ENCODE assay signal across 21 cellular contexts in the genomic region with DNA sequence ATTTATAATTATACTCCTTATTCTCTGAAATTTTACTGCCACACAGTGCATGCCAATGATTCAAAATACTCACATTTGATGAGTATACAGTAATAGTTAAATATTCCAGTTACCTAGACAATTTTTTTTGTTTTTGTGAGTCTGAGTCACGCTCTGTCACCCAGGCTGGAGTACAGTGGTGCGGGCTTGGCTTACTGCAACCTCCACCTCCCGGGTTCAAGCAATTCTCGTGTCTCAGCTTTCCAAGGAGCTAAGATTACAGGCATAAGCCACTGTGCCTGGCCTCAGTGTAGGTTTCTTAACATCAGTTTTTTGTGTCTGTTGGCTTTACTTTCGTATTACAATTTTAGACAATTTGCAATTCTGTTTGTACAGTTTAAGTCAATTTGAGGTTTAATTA.
DNase-seq lines count a peak whose midpoint lies in the region; ATAC-seq, FAIRE-seq and TF ChIP-seq lines count a peak whose summit lies in the region.
"Had no signal": no experiment of that assay in that cellular context is flagged by ENCODE, and none has a peak within 500 bp of the region (broad histone marks: within the 10 kb centered on the region; RNA-seq: fewer than 3 reads in every experiment).

No MANE protein-coding gene starts in this region.

- H3K18ac ChIP-seq in H1 (ENCODE audit: extremely low read depth, low read length) (no peak overlapping the region; the same call in 1 of the 2 replicates), trophoblast cell (ENCODE audit: low read length) (no peak overlapping the region)

- CTCF ChIA-PET in H1 (lab: Charles Lee; ENCODE audit: partially characterized antibody): no interaction called here

- H2AFZ ChIP-seq in GM23338 (0 out of 2 replicates have a peak overlapping the region, but pooled peaks have one; percentile 3), H1 (ENCODE audit: low read length) (no peak overlapping the region), trophoblast cell (ENCODE audit: insufficient read depth, low read length, poor library complexity) (no peak overlapping the region)

- H3K4me1 Mint-ChIP-seq in GM23338 (peaks cover 40% of the 10 kb centered on the region), HFFc6 (ENCODE audit: low read depth) (no peaks in the 10 kb centered on the region)
- H3K4me1 Mint-ChIP-seq: B cell; CD4-positive, CD25-positive, alpha-beta regulatory T cell had no signal

- no peaks in the 10 kb centered on the region for H3K9me2 ChIP-seq in GM23338 (ENCODE audit: insufficient read depth)

- POLR2A ChIA-PET in H1 (lab: Charles Lee; ENCODE audit: partially characterized antibody): interaction anchor here (0.5 kb wide), 1 partner anchor 171 kb away, joined by 3 read pairs; no protein-coding TSS in a partner anchor

- H4K12ac ChIP-seq in trophoblast cell (ENCODE audit: low read depth, low read length): no peak overlapping the region

- H3K27me3 ChIP-seq in GM23338 (ENCODE audit: insufficient read depth) (no peaks in the 10 kb centered on the region), H1 (replicated peaks in 1 of 4; ENCODE audit: control insufficient read depth in 3 of 4, extremely low read depth in 1 of 4, insufficient read depth in 3 of 4, low read length in 3 of 4) (no peaks in the 10 kb centered on the region), trophoblast cell (ENCODE audit: insufficient read depth, low read length) (no peaks in the 10 kb centered on the region)
- H3K27me3 ChIP-seq: BLaER1 had no signal

- H3K36me3 Mint-ChIP-seq in GM23338 (ENCODE audit: low read depth): no peaks in the 10 kb centered on the region
- no peaks in the 10 kb centered on the region for H3K36me3 Mint-ChIP-seq in HFFc6 (ENCODE audit: low read depth)
- H3K36me3 Mint-ChIP-seq: CD4-positive, CD25-positive, alpha-beta regulatory T cell; CD8-positive, alpha-beta T cell had no signal

- intact Hi-C loops in Right ventricle myocardium inferior (cut with DNase I): no loop called here

- TF ChIP-seq EP300 in H1 (IDR thresholded peaks at IDR 0.05; ENCODE audit: borderline replicate concordance in 1 of 2, low read depth in 2 of 2, low read length in 2 of 2): no peak

- no peak for ATAC-seq in GM23338
- no peak for ATAC-seq in HG03175 (IDR thresholded peaks at IDR 0.05; ENCODE audit: unreplicated experiment)
- no peak for ATAC-seq in Right ventricle myocardium inferior
- no peak for ATAC-seq in HG03196 (IDR thresholded peaks at IDR 0.05; ENCODE audit: unreplicated experiment)
- ATAC-seq: CD8-positive, alpha-beta T cell had no signal

- H3K9ac ChIP-seq in H1 (replicated peaks in 1 of 4; ENCODE audit: extremely low read depth in 1 of 4, low read depth in 3 of 4, low read length in 3 of 4) (no peak overlapping the region), trophoblast cell (ENCODE audit: low read length) (no peak overlapping the region)
- H3K9ac ChIP-seq: BLaER1 had no signal

- H3K79me2 ChIP-seq in GM23338 (replicated peaks; ENCODE audit: insufficient read depth) (no peaks in the 10 kb centered on the region), H1 (ENCODE audit: control insufficient read depth in 1 of 2, insufficient read depth in 2 of 2, low read length in 2 of 2) (no peaks in the 10 kb centered on the region), trophoblast cell (ENCODE audit: control insufficient read depth, insufficient read depth, low read length, poor library complexity) (no peaks in the 10 kb centered on the region)

- H3K27ac ChIP-seq in GM23338 (ENCODE audit: low read depth) (no peak overlapping the region), H1 (ENCODE audit: low read depth, low read length) (no peak overlapping the region), trophoblast cell (ENCODE audit: low read depth, low read length) (no peak overlapping the region)
- H3K27ac ChIP-seq: 22Rv1, BLaER1, C4-2B had no signal

- H3K27me3 Mint-ChIP-seq in GM23338 (ENCODE audit: insufficient read depth, low read depth, poor library complexity) (peaks cover 2% of the 10 kb centered on the region), HFFc6 (ENCODE audit: insufficient read depth) (no peaks in the 10 kb centered on the region; the same call in 1 of the 2 replicates)
- H3K27me3 Mint-ChIP-seq: B cell; CD4-positive, CD25-positive, alpha-beta regulatory T cell had no signal

- H4K91ac ChIP-seq in H1 (replicated peaks; ENCODE audit: insufficient read length, low read length) (no peak overlapping the region), trophoblast cell (ENCODE audit: low read depth, low read length) (no peak overlapping the region)

- 94% methylated on average over 5 of the region's 5 CpGs; no CpG with 5 or more reads in 1 of the 2 experiments for WGBS in H1 (ENCODE audit: extremely low coverage in 1 of 2, insufficient coverage in 1 of 2, insufficient read length in 1 of 2, insufficient replicate concordance in 2 of 2, low coverage in 1 of 2, low lambda C conversion rate in 2 of 2, missing lambda C conversion rate in 1 of 2), 2 experiments
- no CpG with 5 or more reads among the region's 5 CpGs for WGBS in trophoblast cell (ENCODE audit: extremely low coverage, insufficient coverage, insufficient read length)

- H3K9me3 Mint-ChIP-seq in GM23338 (no peaks in the 10 kb centered on the region), HFFc6 (peaks cover 44% of the 10 kb centered on the region)
- H3K9me3 Mint-ChIP-seq: CD8-positive, alpha-beta T cell had no signal

- no peaks in the 10 kb centered on the region; a peak in 1 of 4 replicates for H3K9me3 ChIP-seq in H1 (ENCODE audit: insufficient read depth in 2 of 2, low read depth in 1 of 2, low read length in 1 of 2)
- no peaks in the 10 kb centered on the region for H3K9me3 ChIP-seq in trophoblast cell (ENCODE audit: insufficient read depth, low read depth, low read length)
- H3K9me3 ChIP-seq: Caco-2, HAP-1 had no signal

- no peaks in the 10 kb centered on the region; the same call in 1 of the 2 replicates for H3F3A ChIP-seq in GM23338 (replicated peaks; ENCODE audit: low read depth)

- H3K27ac Mint-ChIP-seq in GM23338: no peak overlapping the region
- H3K27ac Mint-ChIP-seq in HFFc6: no peak overlapping the region
- H3K27ac Mint-ChIP-seq: B cell; CD4-positive, CD25-positive, alpha-beta regulatory T cell; CD8-positive, alpha-beta T cell had no signal

- no peak for FAIRE-seq in H1 (lab: Jason Lieb, UNC)
- FAIRE-seq: G401.6, GM12892, H54 had no signal

- H3K79me1 ChIP-seq in H1 (ENCODE audit: low read depth, low read length): no peaks in the 10 kb centered on the region
- no peaks in the 10 kb centered on the region for H3K79me1 ChIP-seq in trophoblast cell (ENCODE audit: low read length)

- H3K23me2 ChIP-seq in H1 (ENCODE audit: low read depth, low read length): no peaks in the 10 kb centered on the region

- TF ChIP-seq RAD21 in H1 (IDR thresholded peaks at IDR 0.05 in 1 of 2, conservative IDR thresholded peaks at IDR 0.05 in 1 of 2; ENCODE audit: low read depth in 2 of 2, low read length in 2 of 2): no peak

- TF ChIP-seq POLR2A in H1 (IDR thresholded peaks at IDR 0.05; ENCODE audit: control extremely low read depth in 1 of 2, low read depth in 2 of 2, low read length in 2 of 2): no peak

- H4K5ac ChIP-seq in H1 (ENCODE audit: insufficient read length, low read depth, low read length): no peak overlapping the region

- H2BK12ac ChIP-seq in H1 (ENCODE audit: low read depth, low read length): no peak overlapping the region
- no peak overlapping the region for H2BK12ac ChIP-seq in trophoblast cell (ENCODE audit: low read length)

- H4K8ac ChIP-seq in H1 (ENCODE audit: extremely low read depth, insufficient read depth, low read length) (no peak overlapping the region), trophoblast cell (ENCODE audit: low read depth, low read length) (no peak overlapping the region)

- H4K20me1 ChIP-seq in GM23338 (replicated peaks; ENCODE audit: insufficient read depth) (no peaks in the 10 kb centered on the region), H1 (replicated peaks in 1 of 2; ENCODE audit: control insufficient read depth in 1 of 2, insufficient read depth in 2 of 2, low read length in 2 of 2) (no peaks in the 10 kb centered on the region)
- H4K20me1 ChIP-seq: BLaER1 had no signal

- H3K23ac ChIP-seq in H1 (ENCODE audit: insufficient read length) (no peak overlapping the region), trophoblast cell (ENCODE audit: low read length) (no peak overlapping the region)

- H3K4me3 Mint-ChIP-seq in GM23338 (no peak overlapping the region), HFFc6 (no peak overlapping the region)
- H3K4me3 Mint-ChIP-seq: B cell; CD4-positive, CD25-positive, alpha-beta regulatory T cell; CD8-positive, alpha-beta T cell had no signal

- H3K4me1 ChIP-seq in GM23338 (ENCODE audit: insufficient read depth): peaks cover 41% of the 10 kb centered on the region
- H3K4me1 ChIP-seq in H1 (replicated peaks in 1 of 4; ENCODE audit: control insufficient read depth in 3 of 4, insufficient read depth in 4 of 4, low read length in 3 of 4): peaks cover 0 to 13% (median 7%) of the 10 kb centered on the region in 4 experiments
- H3K4me1 ChIP-seq in trophoblast cell (ENCODE audit: control insufficient read depth in 1 of 2, insufficient read depth in 2 of 2, low read length in 2 of 2): peaks cover 0 to 2% of the 10 kb centered on the region in 2 experiments
- H3K4me1 ChIP-seq: BLaER1, Caco-2, HAP-1 had no signal

- no peak overlapping the region for H3K4me2 ChIP-seq in GM23338
- no peak overlapping the region for H3K4me2 ChIP-seq in H1 (ENCODE audit: insufficient read depth in 1 of 2, low read depth in 2 of 2, low read length in 2 of 2)
- no peak overlapping the region for H3K4me2 ChIP-seq in trophoblast cell (ENCODE audit: low read length)
- H3K4me2 ChIP-seq: BLaER1 had no signal

- H3K56ac ChIP-seq in H1 (replicated peaks; ENCODE audit: insufficient read length, low read depth, low read length): no peak overlapping the region

- H3K36me3 ChIP-seq in GM23338 (ENCODE audit: insufficient read depth): no peaks in the 10 kb centered on the region
- no peaks in the 10 kb centered on the region for H3K36me3 ChIP-seq in H1 (ENCODE audit: control insufficient read depth in 2 of 4, insufficient read depth in 4 of 4, low read length in 3 of 4)
- no peaks in the 10 kb centered on the region for H3K36me3 ChIP-seq in trophoblast cell (ENCODE audit: control insufficient read depth in 1 of 2, insufficient read depth in 2 of 2, low read length in 2 of 2)
- H3K36me3 ChIP-seq: BLaER1, HAP-1 had no signal

- DNase-seq in GM23338 (ENCODE audit: low spot score): no peak
- no peak for DNase-seq in H1 (ENCODE audit: low read depth in 1 of 2, low spot score in 2 of 2)
- peak; percentile 77 for DNase-seq in left kidney (ENCODE audit: low read depth, low spot score)
- DNase-seq in trophoblast cell: peak; percentile 9 to 41
- no peak for DNase-seq in HFFc6
- DNase-seq in Right ventricle myocardium inferior (ENCODE audit: missing footprints): no peak
- DNase-seq: Caco-2; CD4-positive, CD25-positive, alpha-beta regulatory T cell; CD8-positive, alpha-beta T cell; DMS153; DND-41 had no signal

- H2BK120ac ChIP-seq in H1 (replicated peaks; ENCODE audit: low read depth, low read length) (no peak overlapping the region), trophoblast cell (ENCODE audit: insufficient read depth, low read length, poor library complexity) (no peak overlapping the region)

- H2AK5ac ChIP-seq in H1 (ENCODE audit: low read depth, low read length) (no peak overlapping the region), trophoblast cell (ENCODE audit: low read length) (no peak overlapping the region)

- H2BK15ac ChIP-seq in H1 (ENCODE audit: low read length): no peak overlapping the region

- TF ChIP-seq CTCF in GM23338 (conservative IDR thresholded peaks at IDR 0.05; ENCODE audit: low read depth in 2 of 2) (no peak), H1 (IDR thresholded peaks at IDR 0.05; ENCODE audit: control extremely low read depth in 1 of 3, insufficient read depth in 1 of 3, low read depth in 1 of 3, low read length in 3 of 3) (no peak), HFFc6 (IDR thresholded peaks at IDR 0.05) (no peak)

- no peak overlapping the region for H3K14ac ChIP-seq in H1 (ENCODE audit: insufficient read length)
- H3K14ac ChIP-seq in trophoblast cell (ENCODE audit: low read length): no peak overlapping the region

- 0 out of 2 replicates have a peak overlapping the region, but pooled peaks have one; percentile 73 for H2BK20ac ChIP-seq in H1 (ENCODE audit: low read length)

- no peak overlapping the region for H3K4ac ChIP-seq in H1 (replicated peaks; ENCODE audit: insufficient read length, low read depth, low read length)
- H3K4ac ChIP-seq in trophoblast cell (ENCODE audit: low read depth, low read length): no peak overlapping the region

- H3K4me3 ChIP-seq in GM23338 (no peak overlapping the region), H1 (ENCODE audit: extremely low read depth in 1 of 4, insufficient read depth in 2 of 4, low read depth in 3 of 4, low read length in 4 of 4) (no peak overlapping the region), trophoblast cell (ENCODE audit: low read depth, low read length) (no peak overlapping the region)
- H3K4me3 ChIP-seq: BLaER1, HAP-1 had no signal

- H2BK5ac ChIP-seq in H1 (ENCODE audit: low read depth, low read length) (no peak overlapping the region), trophoblast cell (ENCODE audit: low read depth, low read length, poor library complexity) (no peak overlapping the region)

Comparison
In these comparisons a context has a peak if more than half of its experiments do, and no peak if none do; other contexts are left out.
1. DNase-seq: peak in left kidney (single experiment) and trophoblast cell (2 of 2); none in GM23338 (single experiment), H1 (0 of 2), HFFc6 (single experiment) and Right ventricle myocardium inferior (single experiment).